ENCODE assay signal across 8 cellular contexts in the genomic region with DNA sequence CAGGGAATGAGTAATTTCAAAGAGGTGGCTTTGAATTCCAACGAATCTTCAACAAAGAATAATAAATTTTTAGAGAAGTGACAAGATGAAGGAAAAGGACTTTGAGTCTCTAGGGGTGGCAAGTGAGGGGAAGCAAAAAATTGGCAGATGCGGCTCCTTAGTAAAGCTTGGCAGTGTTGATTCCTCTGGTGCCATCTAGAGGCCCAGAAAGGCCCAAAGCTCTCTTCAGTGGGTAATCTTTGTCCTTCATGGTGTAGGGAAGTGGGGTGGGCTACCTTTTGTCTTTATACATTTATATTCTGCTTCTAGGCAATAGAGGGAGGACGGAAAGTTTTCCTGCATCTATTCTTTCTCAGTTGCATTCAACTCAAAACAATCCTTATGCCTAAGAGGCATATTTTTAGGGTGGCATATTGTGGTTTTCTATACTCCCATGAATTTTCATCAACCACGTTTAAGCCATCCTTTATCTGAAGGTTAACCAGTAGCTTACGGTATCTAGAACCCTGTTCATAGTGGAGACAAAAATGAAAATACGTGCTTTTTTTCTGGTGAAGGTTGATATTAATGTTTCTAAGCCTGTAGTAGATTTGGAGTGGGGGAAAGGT. TPM values are rescaled to one million over a fixed set of nuclear protein-coding genes. Genes with fewer than 3 reads are reported as not detected.
DNase-seq lines count a peak whose midpoint lies in the region; ATAC-seq and TF ChIP-seq lines count a peak whose summit lies in the region.

No MANE protein-coding gene starts in this region.

- no peaks in the 10 kb centered on the region for H3K79me2 ChIP-seq in DND-41 (ENCODE audit: insufficient read depth, low read length)

- H3K36me3 ChIP-seq in DND-41 (ENCODE audit: insufficient read depth, low read length) = peaks cover 95% of the 10 kb centered on the region
- peaks cover 23% of the 10 kb centered on the region for H3K36me3 ChIP-seq in H7 (replicated peaks; ENCODE audit: control insufficient read depth, insufficient read depth, low read length)

- TF ChIP-seq CTCF in DND-41 (IDR thresholded peaks at IDR 0.05; ENCODE audit: borderline replicate concordance, extremely low read depth, low read length, poor library complexity, severe bottlenecking) = peak; percentile 64

- H2AFZ ChIP-seq in DND-41 (ENCODE audit: low read depth, low read length) = no peak overlapping the region

- H3K4me3 ChIP-seq in DND-41 (ENCODE audit: low read depth in 1 of 2, low read length in 2 of 2) = no peak overlapping the region
- no peak overlapping the region for H3K4me3 ChIP-seq in H7 (ENCODE audit: insufficient read depth, low read depth, low read length)

- no peaks in the 10 kb centered on the region for H4K20me1 ChIP-seq in DND-41 (ENCODE audit: insufficient read depth, low read length)

- DNase-seq in DND-41 = peak; percentile 50
- DNase-seq in H7 = peak; percentile 44
- peak; percentile 18 for DNase-seq in NCI-H524 treated with DMSO at 0.1 percent for 48 hours (lab: John Stamatoyannopoulos, UW)
- peak; percentile 78 for DNase-seq in cerebellar cortex (ENCODE audit: low spot score)
- DNase-seq in lung microvascular endothelial cell (ENCODE audit: low read depth in 2 of 2) = peak; percentile 54 to 55
- no peak for DNase-seq in islet precursor cell

- H3K9ac ChIP-seq in DND-41 (ENCODE audit: low read depth, low read length) = no peak overlapping the region

- no peaks in the 10 kb centered on the region for H3K27me3 ChIP-seq in DND-41 (ENCODE audit: insufficient read depth, low read length, poor library complexity)
- H3K27me3 ChIP-seq in H7 (ENCODE audit: control insufficient read depth, insufficient read depth, low read length) = no peaks in the 10 kb centered on the region

- ATAC-seq in DND-41 (ENCODE audit: insufficient read depth, low read depth) = peak; percentile 92
- no peak for ATAC-seq in HG03521 (IDR thresholded peaks at IDR 0.05; ENCODE audit: unreplicated experiment)
- no peak for ATAC-seq in GM21423 (IDR thresholded peaks at IDR 0.05; ENCODE audit: unreplicated experiment)

- H3K9me3 ChIP-seq in DND-41 (ENCODE audit: insufficient read depth, low read length, severe bottlenecking) = no peaks in the 10 kb centered on the region

- H3K4me1 ChIP-seq in DND-41 (ENCODE audit: insufficient read depth, low read length) = no peaks in the 10 kb centered on the region

- H3K27ac ChIP-seq in DND-41 (ENCODE audit: low read length) = no peak overlapping the region

- H3K4me2 ChIP-seq in DND-41 (ENCODE audit: insufficient read depth, low read length) = no peak overlapping the region

RNA-seq across cellular contexts. Expression of gene ROPN1L, which starts 17.5 kb away (rescaled TPM):
- total RNA-seq in H7 (2014; rRNA removed; shearing (Covaris generic)) = 0.26 TPM in 1 of 2 replicates, not detected in the other
- 1.1 and 1.4 TPM in 2 replicates for total RNA-seq in lung microvascular endothelial cell
